In the genomic region with DNA sequence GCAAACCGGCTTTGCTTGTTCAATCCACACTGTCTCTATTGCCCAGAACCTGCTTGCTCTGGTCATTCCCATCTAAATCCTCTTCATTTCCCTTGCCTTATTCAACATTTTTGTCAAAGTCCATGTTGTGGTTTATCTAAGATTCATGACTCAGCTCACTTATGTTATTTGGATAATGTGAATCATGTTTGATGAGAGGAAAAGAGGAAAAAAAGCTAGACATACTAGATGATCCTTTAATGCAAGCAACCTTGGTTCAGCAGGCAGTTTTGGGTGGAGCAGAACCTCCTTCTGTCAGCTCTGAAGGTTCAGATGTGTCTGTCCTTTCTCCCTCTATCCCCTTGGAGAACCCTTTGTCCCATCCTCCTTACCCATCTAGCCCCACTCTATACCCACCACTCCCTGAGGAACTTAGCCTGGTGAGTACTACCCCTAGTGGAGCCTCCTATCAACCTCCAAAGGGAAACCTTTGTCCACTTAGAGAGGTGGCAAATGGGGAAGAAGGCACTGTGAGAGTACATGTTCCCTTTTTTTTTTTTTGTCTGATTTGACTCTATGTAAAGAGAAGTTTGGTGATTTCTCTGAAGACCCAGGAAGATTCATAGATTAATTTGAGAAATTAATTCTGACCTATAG, we compare ENCODE assay signal across 12 cellular contexts. TPM values are rescaled to one million over a fixed set of nuclear protein-coding genes. Genes with fewer than 3 reads are reported as not detected.
DNase-seq lines count a peak whose midpoint lies in the region; ATAC-seq and TF ChIP-seq lines count a peak whose summit lies in the region.
"Had no signal": no experiment of that assay in that cellular context is flagged by ENCODE, and none has a peak within 500 bp of the region (broad histone marks: within the 10 kb centered on the region; RNA-seq: fewer than 3 reads in every experiment).

No MANE protein-coding gene starts in this region.

- H3K4me1 Mint-ChIP-seq in T-helper 2 cell treated with Interferon-gamma antibody and Interleukin-4, amounts not matched to agents 5 μg/mL and 100 μg/mL, for 36 hours (ENCODE audit: low read depth), result peaks cover 23% of the 10 kb centered on the region
- H3K4me1 Mint-ChIP-seq: neural crest cell had no signal

- H3K9me3 Mint-ChIP-seq in T-helper 2 cell treated with Interferon-gamma antibody and Interleukin-4, amounts not matched to agents 5 μg/mL and 100 μg/mL, for 36 hours, result peaks cover 7% of the 10 kb centered on the region
- H3K9me3 Mint-ChIP-seq: neural crest cell had no signal

- no peaks in the 10 kb centered on the region for H3K27me3 Mint-ChIP-seq in T-helper 2 cell treated with Interferon-gamma antibody and Interleukin-4, amounts not matched to agents 5 μg/mL and 100 μg/mL, for 36 hours (ENCODE audit: low read depth)
- H3K27me3 Mint-ChIP-seq: activated CD8-positive, alpha-beta memory T cell treated with anti-CD3 and anti-CD28 coated beads, Interleukin-2, amount 10 ng/mL, durations not matched to agents 7 days and 5 days had no signal

- H3K27me3 ChIP-seq in OCI-LY3 (ENCODE audit: low read depth, low read length) (no peaks in the 10 kb centered on the region), skeletal muscle satellite cell (ENCODE audit: control insufficient read depth, insufficient read depth, low read length) (no peaks in the 10 kb centered on the region)

- H3K9me3 ChIP-seq in OCI-LY3 (ENCODE audit: insufficient read depth, low read length) (no peaks in the 10 kb centered on the region), skeletal muscle satellite cell (replicated peaks; ENCODE audit: low read length) (no peaks in the 10 kb centered on the region)

- H4K20me1 ChIP-seq in OCI-LY3 (ENCODE audit: insufficient read depth, low read length), result no peaks in the 10 kb centered on the region

- no peak overlapping the region for H3K4me3 ChIP-seq in OCI-LY3 (ENCODE audit: low read length)
- no peak overlapping the region for H3K4me3 ChIP-seq in skeletal muscle satellite cell (ENCODE audit: low read length)

- ATAC-seq in esophagus mucosa, result peak; percentile 42
- ATAC-seq: activated CD8-positive, alpha-beta memory T cell treated with anti-CD3 and anti-CD28 coated beads, Interleukin-2, amount 10 ng/mL, durations not matched to agents 7 days and 5 days had no signal

- H3K9ac ChIP-seq in OCI-LY3 (ENCODE audit: low read length) (no peak overlapping the region; the same call in 1 of the 2 replicates), skeletal muscle satellite cell (ENCODE audit: low read depth, low read length) (no peak overlapping the region)

- H3K36me3 Mint-ChIP-seq in T-helper 2 cell treated with Interferon-gamma antibody and Interleukin-4, amounts not matched to agents 5 μg/mL and 100 μg/mL, for 36 hours (ENCODE audit: low read depth), result peaks cover 28% of the 10 kb centered on the region

- peak overlapping the region; percentile 21; the same call in 1 of the 2 replicates for H3K27ac ChIP-seq in OCI-LY3 (ENCODE audit: low read length)

- H3K4me3 Mint-ChIP-seq in T-helper 2 cell treated with Interferon-gamma antibody and Interleukin-4, amounts not matched to agents 5 μg/mL and 100 μg/mL, for 36 hours, result no peak overlapping the region
- H3K4me3 Mint-ChIP-seq: activated CD8-positive, alpha-beta memory T cell treated with anti-CD3 and anti-CD28 coated beads, Interleukin-2, amount 10 ng/mL, durations not matched to agents 7 days and 5 days; neural crest cell had no signal

- H3K79me2 ChIP-seq in OCI-LY3 (ENCODE audit: low read length), result peaks cover 15% of the 10 kb centered on the region

- peaks cover 6% of the 10 kb centered on the region for H3K36me3 ChIP-seq in OCI-LY3 (replicated peaks; ENCODE audit: low read depth, low read length)
- H3K36me3 ChIP-seq in skeletal muscle satellite cell (ENCODE audit: insufficient read depth, low read length), result no peaks in the 10 kb centered on the region

- peak overlapping the region; percentile 65 for H2AFZ ChIP-seq in OCI-LY3 (ENCODE audit: low read depth, low read length)

- TF ChIP-seq CTCF in OCI-LY3 (IDR thresholded peaks at IDR 0.05; ENCODE audit: low read depth, low read length), result no peak

- H3K4me2 ChIP-seq in OCI-LY3 (ENCODE audit: low read length) (peak overlapping the region; percentile 37), skeletal muscle satellite cell (ENCODE audit: low read length) (peak overlapping the region; percentile 36)

- peaks cover 56% of the 10 kb centered on the region for H3K4me1 ChIP-seq in OCI-LY3 (ENCODE audit: low read length)
- peaks cover 26% of the 10 kb centered on the region for H3K4me1 ChIP-seq in skeletal muscle satellite cell (ENCODE audit: control insufficient read depth, insufficient read depth, low read length)

- H3K27ac Mint-ChIP-seq in T-helper 2 cell treated with Interferon-gamma antibody and Interleukin-4, amounts not matched to agents 5 μg/mL and 100 μg/mL, for 36 hours, result no peak overlapping the region
- H3K27ac Mint-ChIP-seq: activated CD8-positive, alpha-beta memory T cell treated with anti-CD3 and anti-CD28 coated beads, Interleukin-2, amount 10 ng/mL, durations not matched to agents 7 days and 5 days had no signal

- peak; percentile 77 for DNase-seq in ELR (ENCODE audit: low read depth)
- DNase-seq in NCI-H2029 (lab: John Stamatoyannopoulos, UW), result no peak
- no peak for DNase-seq in hippocampal formation (lab: John Stamatoyannopoulos, UW)
- no peak for DNase-seq in T-helper 2 cell treated with Interferon-gamma antibody and Interleukin-4, amounts not matched to agents 5 μg/mL and 100 μg/mL, for 36 hours (ENCODE audit: low spot score)
- DNase-seq: activated CD8-positive, alpha-beta memory T cell treated with anti-CD3 and anti-CD28 coated beads, Interleukin-2, amount 10 ng/mL, durations not matched to agents 7 days and 5 days; islet precursor cell; NCI-H1694 treated with DMSO at 0.1 percent for 48 hours; T-helper 9 cell had no signal

RNA-seq across cellular contexts. Expression of a gene that starts 2.1 kb away (rescaled TPM):
- 4.6 TPM for total RNA-seq in esophagus mucosa
- 7.4 and 10.5 TPM in 2 replicates for total RNA-seq in skeletal muscle satellite cell (2012; rRNA removed)
- total RNA-seq: neural crest cell had no signal

RNA-seq across cellular contexts. Expression of a gene that starts 32.5 kb away (rescaled TPM):
- total RNA-seq in esophagus mucosa, result 50.9 TPM
- total RNA-seq in skeletal muscle satellite cell (2012; rRNA removed), result 15.0 and 19.0 TPM in 2 replicates
